Comparison of ENCODE assay signal across 10 cellular contexts in the genomic region with DNA sequence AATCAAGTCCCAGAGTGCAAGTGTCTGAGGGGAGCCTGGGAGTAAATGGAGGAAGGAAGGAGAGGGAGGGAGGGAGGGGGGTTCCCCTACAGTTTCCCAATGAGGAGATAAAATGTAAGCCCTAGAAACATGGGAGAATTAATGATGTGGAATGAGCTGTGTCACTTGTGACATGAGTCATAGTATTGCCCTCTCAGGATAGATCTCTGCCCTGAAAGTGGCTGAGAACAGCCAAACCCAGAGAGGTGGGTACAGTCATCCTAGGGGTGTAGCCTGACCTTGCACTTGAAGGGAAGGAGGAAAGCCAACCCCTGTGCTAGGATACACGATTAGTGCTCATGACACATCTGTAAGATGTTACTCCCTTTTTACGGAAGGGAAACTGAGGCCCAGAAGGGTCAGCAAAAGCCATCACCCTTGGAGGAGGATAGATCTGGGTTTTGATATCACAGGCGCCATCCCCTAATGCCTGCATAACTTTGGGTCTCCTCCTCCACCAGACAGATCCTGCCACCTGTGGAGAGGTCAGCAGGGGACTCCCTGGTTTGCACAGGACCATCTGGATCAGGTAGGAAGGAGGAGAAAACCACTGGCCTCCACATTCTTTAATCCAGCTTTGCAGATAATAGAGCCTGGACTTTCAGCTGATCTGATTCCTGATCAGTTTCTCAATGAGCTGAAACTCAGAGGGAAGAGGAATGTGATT.
DNase-seq lines count a peak whose midpoint lies in the region; ATAC-seq and TF ChIP-seq lines count a peak whose summit lies in the region.
"Had no signal": no experiment of that assay in that cellular context is flagged by ENCODE, and none has a peak within 500 bp of the region (broad histone marks: within the 10 kb centered on the region; RNA-seq: fewer than 3 reads in every experiment).

No MANE protein-coding gene starts in this region.

- in situ Hi-C loops in ACHN (cut with HindIII; ENCODE audit: low pct_ligation_motif_present, low pct_unique_long_range_greater_than_20kb, low sequenced_read_pairs) = no loop called here

- DNase-seq in ACHN (peak; percentile 86), ELR (ENCODE audit: low read depth) (peak; percentile 80), epithelial cell of esophagus (ENCODE audit: low read depth) (peak; percentile 89), NCI-H2196 (lab: John Stamatoyannopoulos, UW; ENCODE audit: unreplicated experiment) (no peak), RPMI8226 (no peak), dedifferentiated amniotic fluid mesenchymal stem cell (ENCODE audit: extremely low spot score) (no peak)
- DNase-seq: colonic mucosa, immature natural killer cell had no signal

- H3K27ac Mint-ChIP-seq in T-helper 1 cell treated with Interleukin-12 subunit alpha and Interleukin-12 subunit beta and Interleukin-4 antibody, amounts not matched to agents 30 μg/mL and 1 μg/mL, for 36 hours = peak overlapping the region; percentile 96
- H3K27ac Mint-ChIP-seq: immature natural killer cell had no signal

- no peaks in the 10 kb centered on the region for H3K9me3 Mint-ChIP-seq in T-helper 1 cell treated with Interleukin-12 subunit alpha and Interleukin-12 subunit beta and Interleukin-4 antibody, amounts not matched to agents 30 μg/mL and 1 μg/mL, for 36 hours
- H3K9me3 Mint-ChIP-seq: immature natural killer cell had no signal

- no peak for TF ChIP-seq CTCF in epithelial cell of esophagus (IDR thresholded peaks at IDR 0.05; ENCODE audit: insufficient read depth, low read depth, low read length, missing control alignments)

- peak overlapping the region; percentile 17 for H3K4me3 Mint-ChIP-seq in T-helper 1 cell treated with Interleukin-12 subunit alpha and Interleukin-12 subunit beta and Interleukin-4 antibody, amounts not matched to agents 30 μg/mL and 1 μg/mL, for 36 hours
- H3K4me3 Mint-ChIP-seq: immature natural killer cell had no signal

- no peak overlapping the region for H3K4me3 ChIP-seq in epithelial cell of esophagus (ENCODE audit: low read length)
- H3K4me3 ChIP-seq: colonic mucosa had no signal

- peaks cover 60% of the 10 kb centered on the region for H3K4me1 Mint-ChIP-seq in T-helper 1 cell treated with Interleukin-12 subunit alpha and Interleukin-12 subunit beta and Interleukin-4 antibody, amounts not matched to agents 30 μg/mL and 1 μg/mL, for 36 hours (ENCODE audit: low read depth)

- no peaks in the 10 kb centered on the region for H3K36me3 Mint-ChIP-seq in T-helper 1 cell treated with Interleukin-12 subunit alpha and Interleukin-12 subunit beta and Interleukin-4 antibody, amounts not matched to agents 30 μg/mL and 1 μg/mL, for 36 hours (ENCODE audit: low read depth)
- H3K36me3 Mint-ChIP-seq: immature natural killer cell had no signal

- no peaks in the 10 kb centered on the region for H3K27me3 Mint-ChIP-seq in T-helper 1 cell treated with Interleukin-12 subunit alpha and Interleukin-12 subunit beta and Interleukin-4 antibody, amounts not matched to agents 30 μg/mL and 1 μg/mL, for 36 hours (ENCODE audit: low read depth)

- ATAC-seq in HG02571 (IDR thresholded peaks at IDR 0.05; ENCODE audit: unreplicated experiment) = no peak

Comparison
In these comparisons a context has a peak if more than half of its experiments do, and no peak if none do; other contexts are left out.
1. DNase-seq: peak in ACHN (single experiment), ELR (single experiment) and epithelial cell of esophagus (single experiment); none in NCI-H2196 (single experiment), RPMI8226 (single experiment) and dedifferentiated amniotic fluid mesenchymal stem cell (single experiment).